In the genomic region with DNA sequence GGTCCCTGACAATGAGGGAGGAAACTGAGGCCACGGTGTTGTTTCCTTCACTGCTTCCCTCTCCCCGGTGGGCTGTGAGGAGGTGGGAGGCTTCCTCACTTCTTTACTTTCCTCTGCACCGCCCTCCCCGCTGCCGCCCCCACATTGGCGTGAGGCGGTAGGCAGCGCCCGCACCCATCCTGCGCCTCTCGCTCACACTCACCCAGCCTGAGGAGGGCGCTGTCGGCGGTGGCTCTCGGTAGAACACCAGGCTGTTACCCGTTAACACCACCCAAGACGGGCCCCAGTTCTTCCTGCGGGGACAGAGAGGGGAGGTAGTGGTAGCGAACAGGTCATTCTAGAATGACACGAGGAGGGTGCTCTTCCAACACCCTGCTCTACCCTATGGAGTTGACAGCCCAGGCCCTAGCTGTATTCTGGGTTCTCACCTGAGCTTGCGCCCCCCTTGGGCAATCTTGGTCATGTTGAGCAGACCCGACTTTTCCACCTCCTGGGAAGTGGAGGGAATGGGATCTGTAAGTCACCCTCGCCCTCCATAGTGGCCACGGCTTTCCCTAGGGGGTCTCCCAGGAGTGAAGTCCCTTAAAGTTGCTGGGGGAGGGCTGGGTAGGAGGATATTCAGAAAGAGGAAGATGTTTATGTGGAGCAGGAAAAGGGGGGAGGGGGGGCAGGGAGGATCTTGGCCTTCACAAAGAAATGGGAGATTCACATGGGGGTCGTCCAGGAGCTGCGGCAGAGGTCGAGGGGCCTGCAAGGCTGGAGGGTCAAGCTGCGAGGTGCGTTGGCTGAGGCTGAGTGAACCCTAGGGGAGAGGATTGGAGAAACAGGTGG, we compare ENCODE assay signal across 9 cellular contexts. TPM values are rescaled to one million over a fixed set of nuclear protein-coding genes. Genes with fewer than 3 reads are reported as not detected.
A peak's percentile ranks its signal among the peaks of the same experiment; 100 is the strongest.
DNase-seq lines count a peak whose midpoint lies in the region; ATAC-seq and TF ChIP-seq lines count a peak whose summit lies in the region.
"Had no signal": no experiment of that assay in that cellular context is flagged by ENCODE, and none has a peak within 500 bp of the region (broad histone marks: within the 10 kb centered on the region; RNA-seq: fewer than 3 reads in every experiment).

No MANE protein-coding gene starts in this region.

- H3K36me3 Mint-ChIP-seq in progenitor cell of endocrine pancreas (ENCODE audit: insufficient read depth) = no peaks in the 10 kb centered on the region

- peaks cover 45% of the 10 kb centered on the region for H3K36me3 ChIP-seq in DOHH2 (ENCODE audit: control insufficient read depth, low read length)
- H3K36me3 ChIP-seq in MM.1S (replicated peaks; ENCODE audit: insufficient read depth, low read length) = no peaks in the 10 kb centered on the region

- TF ChIP-seq CTCF in DOHH2 (IDR thresholded peaks at IDR 0.05; ENCODE audit: low read depth, low read length, poor library complexity, severe bottlenecking) (peak; percentile 79), progenitor cell of endocrine pancreas (IDR thresholded peaks at IDR 0.05; ENCODE audit: unreplicated experiment) (peak; percentile 31), MM.1S (IDR thresholded peaks at IDR 0.05; ENCODE audit: low read length) (no peak)

- H3K79me2 ChIP-seq in DOHH2 (ENCODE audit: control insufficient read depth, low read length) = peaks cover 24% of the 10 kb centered on the region
- no peaks in the 10 kb centered on the region for H3K79me2 ChIP-seq in MM.1S (ENCODE audit: low read length)

- H3F3A ChIP-seq in DOHH2 (ENCODE audit: control insufficient read depth, insufficient read depth) (peaks cover 18% of the 10 kb centered on the region), MM.1S (ENCODE audit: insufficient read depth, low read length) (no peaks in the 10 kb centered on the region)

- H3K9me2 ChIP-seq in DOHH2 (replicated peaks; ENCODE audit: control insufficient read depth, low read length) (no peaks in the 10 kb centered on the region), MM.1S (replicated peaks; ENCODE audit: insufficient read depth, low read length) (no peaks in the 10 kb centered on the region)

- peak; percentile 51 for DNase-seq in activated CD4-positive, alpha-beta T cell treated with anti-CD3 and anti-CD28 coated beads, Interleukin-2, amount 50 U/mL, for 24 hours (ENCODE audit: low read depth in 1 of 2, low spot score in 1 of 2)
- peak; percentile 68 to 75 for DNase-seq in erythroblast (lab: John Stamatoyannopoulos, UW)
- no peak for DNase-seq in progenitor cell of endocrine pancreas (ENCODE audit: low spot score, unreplicated experiment)
- DNase-seq in MM.1S = no peak
- no peak for DNase-seq in NCI-H2029 (lab: John Stamatoyannopoulos, UW)

- H3K9me3 Mint-ChIP-seq in progenitor cell of endocrine pancreas (ENCODE audit: low read depth) = no peaks in the 10 kb centered on the region

- H3K27me3 ChIP-seq in DOHH2 (ENCODE audit: control insufficient read depth, low read length) (no peaks in the 10 kb centered on the region), MM.1S (replicated peaks; ENCODE audit: insufficient read depth, low read length) (no peaks in the 10 kb centered on the region)

- peaks cover 95% of the 10 kb centered on the region for H3K27me3 Mint-ChIP-seq in progenitor cell of endocrine pancreas

- no peaks in the 10 kb centered on the region for H4K20me1 ChIP-seq in DOHH2 (ENCODE audit: control insufficient read depth, insufficient read depth, low read depth, low read length)
- H4K20me1 ChIP-seq in MM.1S (ENCODE audit: insufficient read depth, low read length) = no peaks in the 10 kb centered on the region

- ATAC-seq in HG02973 (IDR thresholded peaks at IDR 0.05; ENCODE audit: unreplicated experiment) = peak; percentile 34
- no peak for ATAC-seq in GM18858 (IDR thresholded peaks at IDR 0.05; ENCODE audit: unreplicated experiment)

- H3K27ac ChIP-seq in DOHH2 (ENCODE audit: low read depth, low read length) (peak overlapping the region; percentile 97), MM.1S (ENCODE audit: low read length) (no peak overlapping the region)

- no peak overlapping the region for H3K27ac Mint-ChIP-seq in progenitor cell of endocrine pancreas

- H3K9me3 ChIP-seq in DOHH2 (ENCODE audit: control insufficient read depth, insufficient read depth, low read length) = no peaks in the 10 kb centered on the region
- no peaks in the 10 kb centered on the region for H3K9me3 ChIP-seq in MM.1S (replicated peaks; ENCODE audit: insufficient read depth, low read length)

- H2AFZ ChIP-seq in MM.1S (ENCODE audit: low read length) = no peak overlapping the region

- peak; percentile 39 for TF ChIP-seq POLR2A in erythroblast (IDR thresholded peaks at IDR 0.05; ENCODE audit: low read length)

- H3K9ac ChIP-seq in MM.1S (ENCODE audit: low read length) = no peak overlapping the region

- H3K4me3 Mint-ChIP-seq in progenitor cell of endocrine pancreas (ENCODE audit: low read depth) = peak overlapping the region; percentile 56

- peak overlapping the region; percentile 90 for H3K4me3 ChIP-seq in DOHH2 (ENCODE audit: low read length)
- no peak overlapping the region for H3K4me3 ChIP-seq in MM.1S (ENCODE audit: low read length)

- H3K4me1 Mint-ChIP-seq in progenitor cell of endocrine pancreas (ENCODE audit: low read depth) = peaks cover 6% of the 10 kb centered on the region

- peak overlapping the region; percentile 98 for H3K4me2 ChIP-seq in DOHH2 (ENCODE audit: low read length)
- H3K4me2 ChIP-seq in MM.1S (ENCODE audit: low read depth, low read length) = no peak overlapping the region

- H3K4me1 ChIP-seq in DOHH2 (ENCODE audit: control insufficient read depth, low read length) (peaks cover 52% of the 10 kb centered on the region), MM.1S (ENCODE audit: low read length) (peaks cover 8% of the 10 kb centered on the region; the same call in 1 of the 2 replicates)

RNA-seq across cellular contexts. Expression of gene ARHGAP9, which starts 3.3 kb away (rescaled TPM):
- 2.6 and 2.8 TPM in 2 replicates for total RNA-seq in progenitor cell of endocrine pancreas
- total RNA-seq: renal cortical epithelial cell had no signal

RNA-seq across cellular contexts. Expression of gene MARS1, which starts 11.5 kb away (rescaled TPM):
- 290 and 318 TPM in 2 replicates for total RNA-seq in progenitor cell of endocrine pancreas

RNA-seq across cellular contexts. Expression of gene GLI1, which starts 16.8 kb away (rescaled TPM):
- 0.89 and 0.91 TPM in 2 replicates for total RNA-seq in progenitor cell of endocrine pancreas

RNA-seq across cellular contexts. Expression of gene INHBE, which starts 21.3 kb away (rescaled TPM):
- 1.2 and 2.0 TPM in 2 replicates for total RNA-seq in progenitor cell of endocrine pancreas

RNA-seq across cellular contexts. Expression of gene INHBC, which starts 41.8 kb away (rescaled TPM):
- 0.16 TPM in 1 of 2 replicates, not detected in the other for total RNA-seq in progenitor cell of endocrine pancreas
- total RNA-seq: renal cortical epithelial cell had no signal

Comparison
In these comparisons a context has a peak if more than half of its experiments do, and no peak if none do; other contexts are left out.
1. DNase-seq: peak in activated CD4-positive, alpha-beta T cell treated with anti-CD3 and anti-CD28 coated beads, Interleukin-2, amount 50 U/mL, for 24 hours (2 of 2) and erythroblast (2 of 2); none in progenitor cell of endocrine pancreas (single experiment), MM.1S (single experiment) and NCI-H2029 (single experiment).